ENCODE assay signal across 15 cellular contexts in genomic region chr1:73947009-73947408, GRCh38.
"Had no signal": no experiment of that assay in that cellular context is flagged by ENCODE, and none has a peak within 500 bp of the region (broad histone marks: within the 10 kb centered on the region; RNA-seq: fewer than 3 reads in every experiment).

No MANE protein-coding gene starts in this region.

- ATAC-seq: activated CD8-positive, alpha-beta T cell treated with anti-CD3 and anti-CD28 coated beads for 36 hours; left colon; WTC11 had no signal

- H3K27ac ChIP-seq: dorsolateral prefrontal cortex had no signal

- FAIRE-seq: islet of Langerhans had no signal

- H3K27me3 ChIP-seq: dorsolateral prefrontal cortex had no signal

- DNase-seq: activated CD4-positive, alpha-beta T cell treated with anti-CD3 and anti-CD28 coated beads, Interleukin-2, amount 10 ng/mL, durations not matched to agents 24 days and 14 days; activated CD8-positive, alpha-beta T cell treated with anti-CD3 and anti-CD28 coated beads for 36 hours; activated naive CD4-positive, alpha-beta T cell treated with anti-CD3 and anti-CD28 coated beads for 36 hours; activated T-cell treated with anti-CD3 and anti-CD28 coated beads, Interleukin-2, amount 50 U/mL, for 1 hour; caudate nucleus; dorsolateral prefrontal cortex; foreskin fibroblast; left colon; retina; stimulated activated CD4-positive, alpha-beta T cell treated with anti-CD3 and anti-CD28 coated beads, Interleukin-12 subunit alpha, Interleukin-12 subunit beta, amount 100 ng/mL, for 4 hours; stimulated activated CD4-positive, alpha-beta T cell treated with anti-CD3 and anti-CD28 coated beads, Interleukin-1b, Interleukin-23, amount 100 ng/mL, for 48 hours; stimulated activated CD8-positive, alpha-beta memory T cell treated with anti-CD3 and anti-CD28 coated beads, Interleukin-4, amount 100 ng/mL, for 48 hours; stimulated activated naive CD4-positive, alpha-beta T cell had no signal

- H3K4me3 ChIP-seq: dorsolateral prefrontal cortex had no signal
